8 cellular contexts compared by ENCODE assay signal in genomic region chr2:44170337-44170736, GRCh38. TPM values are rescaled to one million over a fixed set of nuclear protein-coding genes. Genes with fewer than 3 reads are reported as not detected.
DNase-seq lines count a peak whose midpoint lies in the region; ATAC-seq and TF ChIP-seq lines count a peak whose summit lies in the region.

No MANE protein-coding gene starts in this region.

- peaks cover 46% of the 10 kb centered on the region for H3K4me1 Mint-ChIP-seq in activated CD4-positive, alpha-beta T cell treated with anti-CD3 and anti-CD28 coated beads for 36 hours
- H3K4me1 Mint-ChIP-seq in progenitor cell of endocrine pancreas (ENCODE audit: low read depth): peaks cover 20% of the 10 kb centered on the region

- no peak overlapping the region for H3K9ac ChIP-seq in fibroblast of lung (ENCODE audit: insufficient read depth, low read length)

- H3K36me3 Mint-ChIP-seq in activated CD4-positive, alpha-beta T cell treated with anti-CD3 and anti-CD28 coated beads for 36 hours (ENCODE audit: low read depth): peaks cover 14% of the 10 kb centered on the region
- H3K36me3 Mint-ChIP-seq in progenitor cell of endocrine pancreas (ENCODE audit: insufficient read depth): peaks cover 8% of the 10 kb centered on the region

- in situ Hi-C loops in SK-MEL-5 (cut with HindIII; ENCODE audit: low pct_unique_long_range_greater_than_20kb, low sequenced_read_pairs): no loop called here

- H3K27me3 Mint-ChIP-seq in activated CD4-positive, alpha-beta T cell treated with anti-CD3 and anti-CD28 coated beads for 36 hours: no peaks in the 10 kb centered on the region
- H3K27me3 Mint-ChIP-seq in progenitor cell of endocrine pancreas: no peaks in the 10 kb centered on the region

- no peaks in the 10 kb centered on the region for H3K9me3 ChIP-seq in fibroblast of lung (ENCODE audit: control insufficient read depth, insufficient read depth, low read depth, low read length)

- no peaks in the 10 kb centered on the region for H3K27me3 ChIP-seq in fibroblast of lung (ENCODE audit: control insufficient read depth, insufficient read depth, low read length)

- peak overlapping the region; percentile 97 for H3K27ac Mint-ChIP-seq in activated CD4-positive, alpha-beta T cell treated with anti-CD3 and anti-CD28 coated beads for 36 hours
- no peak overlapping the region for H3K27ac Mint-ChIP-seq in progenitor cell of endocrine pancreas

- CTCF ChIA-PET in activated CD4-positive, alpha-beta T cell treated with anti-CD3 and anti-CD28 coated beads for 36 hours (lab: Charles Lee): interaction anchor here (0.6 to 0.8 kb wide), 2 partner anchors 25 to 84 kb away, joined by 3 to 4 read pairs; no protein-coding TSS in a partner anchor

- TF ChIP-seq CTCF in fibroblast of lung (conservative IDR thresholded peaks at IDR 0.05 in 1 of 2, IDR thresholded peaks at IDR 0.05 in 1 of 2; ENCODE audit: low read depth in 1 of 2, low read length in 2 of 2) (no peak), progenitor cell of endocrine pancreas (IDR thresholded peaks at IDR 0.05; ENCODE audit: unreplicated experiment) (no peak)

- no peak for ATAC-seq in activated CD4-positive, alpha-beta T cell treated with anti-CD3 and anti-CD28 coated beads for 36 hours
- ATAC-seq in HG03280 (IDR thresholded peaks at IDR 0.05; ENCODE audit: unreplicated experiment): no peak
- no peak for ATAC-seq in HG02623 (IDR thresholded peaks at IDR 0.05; ENCODE audit: unreplicated experiment)

- no peak for DNase-seq in activated CD4-positive, alpha-beta T cell treated with anti-CD3 and anti-CD28 coated beads for 36 hours
- DNase-seq in activated CD4-positive, alpha-beta T cell treated with anti-CD3 and anti-CD28 coated beads, Interleukin-2, amount 50 U/mL, for 1 hour: no peak
- DNase-seq in SK-MEL-5 (ENCODE audit: low read depth, low spot score): peak; percentile 40
- DNase-seq in fibroblast of lung (ENCODE audit: low read depth in 2 of 2): peak; percentile 45 to 62
- no peak for DNase-seq in progenitor cell of endocrine pancreas (ENCODE audit: low spot score, unreplicated experiment)
- DNase-seq in DMS153 (lab: John Stamatoyannopoulos, UW): no peak

- H3K4me1 ChIP-seq in fibroblast of lung (ENCODE audit: control insufficient read depth, extremely low read depth, insufficient read depth, low read length): peaks cover 5% of the 10 kb centered on the region

- no peaks in the 10 kb centered on the region for H3K36me3 ChIP-seq in fibroblast of lung (ENCODE audit: control insufficient read depth, insufficient read depth, low read length)

- H3K4me2 ChIP-seq in fibroblast of lung (ENCODE audit: extremely low read depth, insufficient read depth, low read length): peak overlapping the region; percentile 91

- intact Hi-C loops in activated CD4-positive, alpha-beta T cell treated with anti-CD3 and anti-CD28 coated beads for 36 hours (cut with DNase I, micrococcal nuclease): loop anchor here in 1 of 2 experiments (10.0 kb wide), 1 partner anchor 176 kb away; the partner anchor contains the start of gene LRPPRC

- peaks cover 2% of the 10 kb centered on the region for H3K9me3 Mint-ChIP-seq in activated CD4-positive, alpha-beta T cell treated with anti-CD3 and anti-CD28 coated beads for 36 hours (ENCODE audit: low read depth)
- H3K9me3 Mint-ChIP-seq in progenitor cell of endocrine pancreas (ENCODE audit: low read depth): peaks cover 19% of the 10 kb centered on the region

- H3K27ac ChIP-seq in fibroblast of lung (ENCODE audit: insufficient read depth, low read length): peak overlapping the region; percentile 74

- H4K20me1 ChIP-seq in fibroblast of lung (ENCODE audit: control insufficient read depth, extremely low read depth, insufficient read depth, low read length): no peaks in the 10 kb centered on the region

- H3K79me2 ChIP-seq in fibroblast of lung (ENCODE audit: control insufficient read depth, insufficient read depth, low read length): peaks cover 58% of the 10 kb centered on the region

- no peak overlapping the region for H2AFZ ChIP-seq in fibroblast of lung (ENCODE audit: low read length)

- peak overlapping the region; percentile 74 to 99 (median 81) for H3K4me3 ChIP-seq in fibroblast of lung (replicated peaks in 1 of 4; ENCODE audit: control extremely low read depth in 1 of 4, insufficient read depth in 1 of 4, low read depth in 3 of 4, low read length in 4 of 4)

- peak overlapping the region; percentile 94 for H3K4me3 Mint-ChIP-seq in activated CD4-positive, alpha-beta T cell treated with anti-CD3 and anti-CD28 coated beads for 36 hours
- H3K4me3 Mint-ChIP-seq in progenitor cell of endocrine pancreas (ENCODE audit: low read depth): peak overlapping the region; percentile 90

- POLR2A ChIA-PET in activated CD4-positive, alpha-beta T cell treated with anti-CD3 and anti-CD28 coated beads for 36 hours (lab: Charles Lee): interaction anchor here (0.7 to 1.4 kb wide), 3 partner anchors 12 to 191 kb away, joined by 3 to 5 read pairs (median 3); partner anchors contain the start of genes CAMKMT and PREPL

RNA-seq across cellular contexts. Expression of gene PPM1B, which starts 1.7 kb away (rescaled TPM):
- total RNA-seq in activated CD4-positive, alpha-beta T cell treated with anti-CD3 and anti-CD28 coated beads for 36 hours: 10 to 100 TPM; 34.8 to 42.0 TPM
- 25.2 and 30.4 TPM in 2 replicates for total RNA-seq in SK-MEL-5 (2014; rRNA removed; shearing (Covaris generic))
- polyA plus RNA-seq in SK-MEL-5 (2015; cell fraction: cytosol; rRNA removed): 32.7 and 33.5 TPM in 2 replicates
- polyA plus RNA-seq in SK-MEL-5 (2015; cell fraction: nucleus; rRNA removed): 15.4 and 23.3 TPM in 2 replicates
- total RNA-seq in fibroblast of lung (24.1 and 34.5 TPM in 2 replicates), progenitor cell of endocrine pancreas (57.8 and 60.8 TPM in 2 replicates)
- polyA plus RNA-seq in fibroblast of lung: 21.2 and 25.8 TPM in 2 replicates
- 21.0 and 24.1 TPM in 2 replicates for polyA plus RNA-seq in fibroblast of lung (2012)
- polyA minus RNA-seq in fibroblast of lung (ENCODE audit: low replicate concordance): 5.0 and 7.0 TPM in 2 replicates

Comparison
In these comparisons a context has a peak if more than half of its experiments do, and no peak if none do; other contexts are left out.
1. DNase-seq: peak in SK-MEL-5 (single experiment) and fibroblast of lung (2 of 2); none in activated CD4-positive, alpha-beta T cell treated with anti-CD3 and anti-CD28 coated beads for 36 hours (single experiment), activated CD4-positive, alpha-beta T cell treated with anti-CD3 and anti-CD28 coated beads, Interleukin-2, amount 50 U/mL, for 1 hour (single experiment), progenitor cell of endocrine pancreas (single experiment) and DMS153 (single experiment).